In genomic region chr17:61583242-61583641, GRCh38 we compare ENCODE assay signal across 9 cellular contexts. TPM values are rescaled to one million over a fixed set of nuclear protein-coding genes. Genes with fewer than 3 reads are reported as not detected.
DNase-seq lines count a peak whose midpoint lies in the region; ATAC-seq and TF ChIP-seq lines count a peak whose summit lies in the region.
"Had no signal": no experiment of that assay in that cellular context is flagged by ENCODE, and none has a peak within 500 bp of the region (broad histone marks: within the 10 kb centered on the region; RNA-seq: fewer than 3 reads in every experiment).

No MANE protein-coding gene starts in this region.

- DNase-seq in A172 (ENCODE audit: low spot score), result peak; percentile 63
- DNase-seq in NCI-H510A treated with DMSO at 0.1 percent for 48 hours (lab: John Stamatoyannopoulos, UW), result peak; percentile 53
- DNase-seq in epithelial cell of esophagus (ENCODE audit: low read depth), result peak; percentile 74
- no peak for DNase-seq in aorta
- no peak for DNase-seq in stimulated activated naive CD4-positive, alpha-beta T cell (lab: John Stamatoyannopoulos, UW)
- DNase-seq in WERI-Rb-1, result no peak

- ATAC-seq in GM18519 (IDR thresholded peaks at IDR 0.05; ENCODE audit: low FRiP score, unreplicated experiment) (peak; percentile 71), GM21576 (IDR thresholded peaks at IDR 0.05; ENCODE audit: unreplicated experiment) (no peak), aorta (ENCODE audit: low FRiP score) (no peak)

- 69 to 72% methylated on average over 3 of the region's 3 CpGs for WGBS in aorta, 2 donors

- H3K4me3 ChIP-seq in epithelial cell of esophagus (ENCODE audit: low read length) (no peak overlapping the region), aorta (ENCODE audit: low read length in 2 of 2) (no peak overlapping the region), WERI-Rb-1 (ENCODE audit: low read depth, low read length) (no peak overlapping the region)

- no peak overlapping the region for H3K27ac ChIP-seq in aorta (ENCODE audit: low read depth in 1 of 2, low read length in 2 of 2)
- no peak overlapping the region for H3K27ac ChIP-seq in WERI-Rb-1

- TF ChIP-seq CTCF in epithelial cell of esophagus (IDR thresholded peaks at IDR 0.05; ENCODE audit: insufficient read depth, low read depth, low read length, missing control alignments) (peak; percentile 49), WERI-Rb-1 (IDR thresholded peaks at IDR 0.05; ENCODE audit: low read depth, low read length) (no peak)

- intact Hi-C loops in aorta (cut with DNase I), result no loop called here

- no peaks in the 10 kb centered on the region for H3K36me3 ChIP-seq in aorta (ENCODE audit: control insufficient read depth in 1 of 2, insufficient read depth in 2 of 2, low read length in 1 of 2)
- no peaks in the 10 kb centered on the region for H3K36me3 ChIP-seq in WERI-Rb-1

- no peaks in the 10 kb centered on the region for H3K4me1 ChIP-seq in aorta (ENCODE audit: control insufficient read depth in 1 of 2, insufficient read depth in 2 of 2, low read length in 2 of 2)

- H3K9me3 ChIP-seq in aorta (ENCODE audit: control insufficient read depth, low read length), result no peaks in the 10 kb centered on the region
- H3K9me3 ChIP-seq in WERI-Rb-1 (ENCODE audit: severe bottlenecking), result no peaks in the 10 kb centered on the region

- no peaks in the 10 kb centered on the region for H3K27me3 ChIP-seq in aorta (ENCODE audit: control insufficient read depth in 1 of 2, insufficient read depth in 2 of 2, low read length in 1 of 2)
- H3K27me3 ChIP-seq in WERI-Rb-1 (ENCODE audit: insufficient read depth, low read depth, severe bottlenecking), result no peaks in the 10 kb centered on the region

RNA-seq across cellular contexts. Expression of gene NACA2, which starts 7.8 kb away (rescaled TPM):
- not detected in 2 replicates for total RNA-seq in A172 (2014; rRNA removed; shearing (Covaris generic))
- total RNA-seq in aorta, result not detected
- under 1 TPM in 1 of 2 donors, not detected in 1; 0.20 TPM for polyA plus RNA-seq in aorta
- total RNA-seq: activated naive CD4-positive, alpha-beta T cell treated with anti-CD3 and anti-CD28 coated beads, Interleukin-2, amount 50 U/mL, for 72 hours had no signal

Comparison
In these comparisons a context has a peak if more than half of its experiments do, and no peak if none do; other contexts are left out.
1. DNase-seq: peak in A172 (single experiment), NCI-H510A treated with DMSO at 0.1 percent for 48 hours (single experiment) and epithelial cell of esophagus (single experiment); none in aorta (0 of 2), stimulated activated naive CD4-positive, alpha-beta T cell (0 of 6) and WERI-Rb-1 (single experiment).